In genomic region chr2:133844214-133844892, GRCh38 we compare ENCODE assay signal across 8 cellular contexts.
A peak's percentile ranks its signal among the peaks of the same experiment; 100 is the strongest.
DNase-seq lines count a peak whose midpoint lies in the region; ATAC-seq and TF ChIP-seq lines count a peak whose summit lies in the region.

No MANE protein-coding gene starts in this region.

- H3K27me3 ChIP-seq in Panc1 (ENCODE audit: control insufficient read depth, insufficient read depth, low read length) (no peaks in the 10 kb centered on the region), thyroid gland (no peaks in the 10 kb centered on the region)

- no TSS peak for BruUV-seq in Panc1 (replicated peaks; lab: Mats Ljungman, UMichigan)

- H3K9me3 ChIP-seq in Panc1 (ENCODE audit: control insufficient read depth, insufficient read depth, low read depth, low read length) (no peaks in the 10 kb centered on the region), thyroid gland (no peaks in the 10 kb centered on the region)

- POLR2A ChIA-PET in Panc1 (lab: Charles Lee), result no interaction called here

- in situ Hi-C loops in Panc1 (cut with HindIII; ENCODE audit: low pct_unique_long_range_greater_than_20kb, low sequenced_read_pairs), result no loop called here

- DNase-seq in CD1c-positive myeloid dendritic cell (ENCODE audit: extremely low spot score) (peak; percentile 61), GM19240 (ENCODE audit: insufficient read length, low spot score) (peak; percentile 43), HT1080 (ENCODE audit: low read depth) (peak; percentile 79), Panc1 (ENCODE audit: low read depth, low spot score) (peak; percentile 41), fibroblast of the conjunctiva (ENCODE audit: low read depth) (peak; percentile 52), nucleus accumbens (lab: John Stamatoyannopoulos, UW) (peak in 48 of 56 donors; percentile 1 to 82 (median 35)), thyroid gland (peak; percentile 47 to 67)
- DNase-seq in activated T-cell treated with anti-CD3 and anti-CD28 coated beads, Interleukin-2, amount 50 U/mL, for 48 hours, result peak; percentile 61 to 64

- no peak for TF ChIP-seq POLR2A in thyroid gland (IDR thresholded peaks at IDR 0.05)

- H3K27ac ChIP-seq in Panc1 (ENCODE audit: low read length) (no peak overlapping the region), thyroid gland (no peak overlapping the region)

- WGBS in thyroid gland, 2 donors, result 31 to 32% methylated on average over 9 of the region's 9 CpGs

- peak; percentile 94 for ATAC-seq in Panc1

- TF ChIP-seq CTCF in Panc1 (IDR thresholded peaks at IDR 0.05) (peak; percentile 85), thyroid gland (IDR thresholded peaks at IDR 0.05) (peak in 5 of 6 experiments; percentile 52 to 82 (median 75))

- no peaks in the 10 kb centered on the region for H3K36me3 ChIP-seq in Panc1 (ENCODE audit: control insufficient read depth, insufficient read depth, low read length)
- no peaks in the 10 kb centered on the region for H3K36me3 ChIP-seq in thyroid gland

- intact Hi-C loops in Panc1 (cut with micrococcal nuclease; ENCODE audit: unreplicated experiment), result loop anchor here (5.0 to 10.0 kb wide), 4 partner anchors 320 to 1577 kb away; no protein-coding TSS in a partner anchor
- intact Hi-C loops in thyroid gland (cut with DNase I), result no loop called here

- H3K4me1 ChIP-seq in Panc1 (ENCODE audit: control insufficient read depth, insufficient read depth, low read length) (no peaks in the 10 kb centered on the region), thyroid gland (peaks cover 0 to 3% of the 10 kb centered on the region in 2 donors)

- H3K4me3 ChIP-seq in Panc1 (ENCODE audit: low read depth in 2 of 2, low read length in 2 of 2) (no peak overlapping the region), thyroid gland (replicated peaks in 1 of 3) (no peak overlapping the region)

- CTCF ChIA-PET in Panc1 (lab: Charles Lee), result interaction anchor here (0.7 to 1.7 kb wide), 3 partner anchors 325 to 673 kb away, joined by 3 to 8 read pairs (median 3); no protein-coding TSS in a partner anchor
